ENCODE assay signal across 13 cellular contexts in genomic region chr2:2056531-2056930, GRCh38.
DNase-seq lines count a peak whose midpoint lies in the region; ATAC-seq and TF ChIP-seq lines count a peak whose summit lies in the region.
"Had no signal": no experiment of that assay in that cellular context is flagged by ENCODE, and none has a peak within 500 bp of the region (broad histone marks: within the 10 kb centered on the region; RNA-seq: fewer than 3 reads in every experiment).

No MANE protein-coding gene starts in this region.

- no peak for DNase-seq in activated naive CD4-positive, alpha-beta T cell treated with anti-CD3 and anti-CD28 coated beads, Interleukin-2, amount 10 ng/mL, durations not matched to agents 7 days and 5 days
- DNase-seq in activated naive CD4-positive, alpha-beta T cell treated with Interleukin-2 at 50 U/mL for 16 hours, result no peak
- DNase-seq in inferior parietal cortex (ENCODE audit: extremely low spot score), result peak; percentile 27
- no peak for DNase-seq in NCI-H2081 treated with DMSO at 0.1 percent for 48 hours (lab: John Stamatoyannopoulos, UW)
- no peak for DNase-seq in NCI-H748 treated with DMSO at 0.1 percent for 48 hours (lab: John Stamatoyannopoulos, UW)
- DNase-seq in neural progenitor cell (ENCODE audit: low spot score), result no peak
- DNase-seq: HCEC 1CT, NCI-H1105 treated with DMSO at 0.1 percent for 48 hours had no signal

- H3K9me3 ChIP-seq in neural progenitor cell (ENCODE audit: low read depth), result no peaks in the 10 kb centered on the region

- peak overlapping the region; percentile 89 for H3K27ac Mint-ChIP-seq in activated naive CD4-positive, alpha-beta T cell treated with anti-CD3 and anti-CD28 coated beads, Interleukin-2, amount 10 ng/mL, durations not matched to agents 7 days and 5 days
- no peak overlapping the region for H3K27ac Mint-ChIP-seq in activated T-helper 17 cell treated with anti-CD3 and anti-CD28 coated beads, Interleukin-2, amount 50 U/mL, for 72 hours
- H3K27ac Mint-ChIP-seq in neural progenitor cell, result no peak overlapping the region
- H3K27ac Mint-ChIP-seq: stimulated activated memory B cell treated with anti-CD40 and anti-IgM and Interleukin-4, amounts not matched to agents 10 μg/mL and 1 μg/mL and 100 μg/mL, for 72 hours had no signal

- no peaks in the 10 kb centered on the region for H3K79me2 ChIP-seq in neural progenitor cell (ENCODE audit: low read depth)

- H4K20me1 ChIP-seq in neural progenitor cell (ENCODE audit: low read depth), result no peaks in the 10 kb centered on the region

- H3K27ac ChIP-seq in temporal lobe (ENCODE audit: low read depth, low read length) (peak overlapping the region; percentile 45), neural progenitor cell (no peak overlapping the region)

- no peak overlapping the region for H3K4me2 ChIP-seq in neural progenitor cell

- peaks cover 3% of the 10 kb centered on the region for H3K27me3 Mint-ChIP-seq in activated naive CD4-positive, alpha-beta T cell treated with anti-CD3 and anti-CD28 coated beads, Interleukin-2, amount 10 ng/mL, durations not matched to agents 7 days and 5 days
- H3K27me3 Mint-ChIP-seq in activated T-helper 17 cell treated with anti-CD3 and anti-CD28 coated beads, Interleukin-2, amount 50 U/mL, for 72 hours, result no peaks in the 10 kb centered on the region
- H3K27me3 Mint-ChIP-seq in neural progenitor cell (ENCODE audit: insufficient read depth, low read depth), result peaks cover 3% of the 10 kb centered on the region
- H3K27me3 Mint-ChIP-seq: activated CD4-positive, alpha-beta memory T cell treated with anti-CD3 and anti-CD28 coated beads, Interleukin-2, amount 10 ng/mL, durations not matched to agents 7 days and 5 days; stimulated activated memory B cell treated with anti-CD40 and anti-IgM and Interleukin-4, amounts not matched to agents 10 μg/mL and 1 μg/mL and 100 μg/mL, for 72 hours had no signal

- H3K36me3 Mint-ChIP-seq in activated naive CD4-positive, alpha-beta T cell treated with anti-CD3 and anti-CD28 coated beads, Interleukin-2, amount 10 ng/mL, durations not matched to agents 7 days and 5 days, result peaks cover 12% of the 10 kb centered on the region
- H3K36me3 Mint-ChIP-seq in activated T-helper 17 cell treated with anti-CD3 and anti-CD28 coated beads, Interleukin-2, amount 50 U/mL, for 72 hours (ENCODE audit: low read depth), result no peaks in the 10 kb centered on the region
- H3K36me3 Mint-ChIP-seq in neural progenitor cell, result no peaks in the 10 kb centered on the region
- H3K36me3 Mint-ChIP-seq: stimulated activated memory B cell treated with anti-CD40 and anti-IgM and Interleukin-4, amounts not matched to agents 10 μg/mL and 1 μg/mL and 100 μg/mL, for 72 hours had no signal

- ATAC-seq in activated T-helper 17 cell treated with anti-CD3 and anti-CD28 coated beads, Interleukin-2, amount 50 U/mL, for 72 hours (replicated peaks), result no peak
- ATAC-seq: stimulated activated memory B cell treated with anti-CD40 and anti-IgM and Interleukin-4, amounts not matched to agents 10 μg/mL and 1 μg/mL and 100 μg/mL, for 72 hours had no signal

- peaks cover 13% of the 10 kb centered on the region for H3K9me3 Mint-ChIP-seq in activated naive CD4-positive, alpha-beta T cell treated with anti-CD3 and anti-CD28 coated beads, Interleukin-2, amount 10 ng/mL, durations not matched to agents 7 days and 5 days
- H3K9me3 Mint-ChIP-seq in activated T-helper 17 cell treated with anti-CD3 and anti-CD28 coated beads, Interleukin-2, amount 50 U/mL, for 72 hours, result peaks cover 14% of the 10 kb centered on the region
- H3K9me3 Mint-ChIP-seq in neural progenitor cell, result no peaks in the 10 kb centered on the region

- TF ChIP-seq CTCF in neural progenitor cell (IDR thresholded peaks at IDR 0.05), result no peak

- no peak overlapping the region for H3K4me3 Mint-ChIP-seq in activated naive CD4-positive, alpha-beta T cell treated with anti-CD3 and anti-CD28 coated beads, Interleukin-2, amount 10 ng/mL, durations not matched to agents 7 days and 5 days
- peak overlapping the region; percentile 45 for H3K4me3 Mint-ChIP-seq in activated T-helper 17 cell treated with anti-CD3 and anti-CD28 coated beads, Interleukin-2, amount 50 U/mL, for 72 hours
- H3K4me3 Mint-ChIP-seq in neural progenitor cell, result no peak overlapping the region
- H3K4me3 Mint-ChIP-seq: activated CD4-positive, alpha-beta memory T cell treated with anti-CD3 and anti-CD28 coated beads, Interleukin-2, amount 10 ng/mL, durations not matched to agents 7 days and 5 days; stimulated activated memory B cell treated with anti-CD40 and anti-IgM and Interleukin-4, amounts not matched to agents 10 μg/mL and 1 μg/mL and 100 μg/mL, for 72 hours had no signal

- H3K9ac ChIP-seq in neural progenitor cell, result no peak overlapping the region

- CTCF ChIA-PET in activated naive CD4-positive, alpha-beta T cell treated with anti-CD3 and anti-CD28 coated beads, Interleukin-2, amount 10 ng/mL, durations not matched to agents 7 days and 5 days (lab: Charles Lee), result no interaction called here

- H3F3A ChIP-seq in neural progenitor cell (ENCODE audit: low read depth), result no peaks in the 10 kb centered on the region

- H3K36me3 ChIP-seq in neural progenitor cell, result no peaks in the 10 kb centered on the region

- H3K27me3 ChIP-seq in neural progenitor cell, result no peaks in the 10 kb centered on the region

- H3K4me1 ChIP-seq in neural progenitor cell, result no peaks in the 10 kb centered on the region

- H2AFZ ChIP-seq in neural progenitor cell (replicated peaks), result no peak overlapping the region

- H3K4me3 ChIP-seq in neural progenitor cell, result no peak overlapping the region
- H3K4me3 ChIP-seq: coronary artery had no signal

- H3K4me1 Mint-ChIP-seq in activated naive CD4-positive, alpha-beta T cell treated with anti-CD3 and anti-CD28 coated beads, Interleukin-2, amount 10 ng/mL, durations not matched to agents 7 days and 5 days, result peaks cover 29% of the 10 kb centered on the region
- peaks cover 9% of the 10 kb centered on the region for H3K4me1 Mint-ChIP-seq in activated T-helper 17 cell treated with anti-CD3 and anti-CD28 coated beads, Interleukin-2, amount 50 U/mL, for 72 hours
- H3K4me1 Mint-ChIP-seq in neural progenitor cell, result no peaks in the 10 kb centered on the region
